Comparison of ENCODE assay signal across 16 cellular contexts in the genomic region with DNA sequence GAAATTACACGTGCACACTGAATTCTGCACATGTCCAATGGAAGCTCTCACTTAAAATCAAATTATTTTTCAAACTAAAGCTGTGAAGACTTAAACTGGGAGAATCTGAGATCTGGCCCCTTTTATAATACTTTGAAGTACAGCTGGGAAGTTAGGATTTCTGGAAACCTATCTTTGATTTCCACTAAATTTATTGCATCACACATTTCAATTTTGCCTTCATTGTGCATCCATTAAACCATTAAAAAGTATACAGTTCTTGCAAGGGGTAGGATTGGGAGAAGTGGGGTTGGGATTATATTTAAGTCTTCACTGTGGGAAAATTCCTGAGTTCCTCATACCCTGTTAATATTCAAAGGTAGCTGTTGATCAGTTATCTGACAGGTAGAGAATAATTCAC.
A peak's percentile ranks its signal among the peaks of the same experiment; 100 is the strongest.
DNase-seq lines count a peak whose midpoint lies in the region; ATAC-seq, FAIRE-seq and TF ChIP-seq lines count a peak whose summit lies in the region.
"Had no signal": no experiment of that assay in that cellular context is flagged by ENCODE, and none has a peak within 500 bp of the region (broad histone marks: within the 10 kb centered on the region; RNA-seq: fewer than 3 reads in every experiment).

No MANE protein-coding gene starts in this region.

- peak overlapping the region; percentile 75 for H3K27ac Mint-ChIP-seq in MCF 10A (ENCODE audit: low read depth, unreplicated experiment)
- H3K27ac Mint-ChIP-seq: CD4-positive, CD25-positive, alpha-beta regulatory T cell had no signal

- BruUV-seq in MCF 10A (replicated peaks; lab: Mats Ljungman, UMichigan) (no TSS peak), mammary epithelial cell (replicated peaks; lab: Mats Ljungman, UMichigan) (no TSS peak), K562 (replicated peaks; lab: Mats Ljungman, UMichigan) (no TSS peak)

- intact Hi-C loops in MCF 10A (cut with micrococcal nuclease) (no loop called here), mammary epithelial cell (cut with micrococcal nuclease) (loop anchor here (10.0 kb wide), 1 partner anchor 115 kb away; no protein-coding TSS in a partner anchor), K562 (cut with micrococcal nuclease) (no loop called here), spleen (cut with DNase I; ENCODE audit: low total_unique reads) (no loop called here)

- WGBS in mammary epithelial cell (ENCODE audit: low coverage, missing lambda C conversion rate) = 100% methylated on average over 1 of the region's 1 CpG
- WGBS in K562 (ENCODE audit: insufficient coverage, low coverage, missing lambda C conversion rate) = 23% methylated on average over 1 of the region's 1 CpG
- 53 to 77% (median 67%) methylated on average over 1 of the region's 1 CpG for WGBS in spleen, 5 donors

- POLR2A ChIA-PET in MCF 10A (lab: Yijun Ruan, JAX) = interaction anchor here (0.5 to 0.9 kb wide), 2 partner anchors 12 to 149 kb away, joined by 3 to 4 read pairs; no protein-coding TSS in a partner anchor
- POLR2A ChIA-PET in K562 (lab: Yijun Ruan, JAX) = interaction anchor here (0.5 to 0.8 kb wide), 2 partner anchors 25 to 870 kb away, joined by 3 to 4 read pairs; no protein-coding TSS in a partner anchor

- no peak for ATAC-seq in K562
- ATAC-seq in HG03439 (IDR thresholded peaks at IDR 0.05; ENCODE audit: unreplicated experiment) = no peak

- H3K4me3 Mint-ChIP-seq in MCF 10A (ENCODE audit: unreplicated experiment) = no peak overlapping the region
- H3K4me3 Mint-ChIP-seq: CD4-positive, CD25-positive, alpha-beta regulatory T cell had no signal

- DNase-seq in MCF 10A (ENCODE audit: unreplicated experiment) (no peak), mammary epithelial cell (no peak), K562 (ENCODE audit: extremely low read depth in 1 of 4, low spot score in 3 of 4) (no peak), spleen (no peak), NCI-H146 (lab: John Stamatoyannopoulos, UW) (no peak), AG20443 (ENCODE audit: low spot score) (no peak)
- DNase-seq: AML-193; CD4-positive, CD25-positive, alpha-beta regulatory T cell; DMS 273 treated with DMSO at 0.1 percent for 48 hours had no signal

- H4K20me1 ChIP-seq in mammary epithelial cell (ENCODE audit: insufficient read depth, low read length) (no peaks in the 10 kb centered on the region), OCI-LY3 (ENCODE audit: insufficient read depth, low read length) (peaks cover 5% of the 10 kb centered on the region; the same call in 1 of the 2 replicates), K562 (replicated peaks; ENCODE audit: control insufficient read depth, insufficient read depth, low read length) (no peaks in the 10 kb centered on the region)
- H4K20me1 ChIP-seq: BLaER1 treated with 17β-estradiol and CSF1 and Interleukin-3, amounts not matched to agents 10 nM and 100 nM had no signal

- no peaks in the 10 kb centered on the region for H3K27me3 Mint-ChIP-seq in MCF 10A (ENCODE audit: insufficient read depth, unreplicated experiment)
- H3K27me3 Mint-ChIP-seq: CD4-positive, CD25-positive, alpha-beta regulatory T cell had no signal

- H3K27ac ChIP-seq in mammary epithelial cell (ENCODE audit: insufficient read depth, low read depth, low read length) (no peak overlapping the region), OCI-LY3 (ENCODE audit: low read length) (peak overlapping the region; percentile 62), K562 (ENCODE audit: extremely low read depth, low read depth, low read length) (peak overlapping the region; percentile 68; the same call in 2 of the 3 replicates), spleen (peak overlapping the region in 6 of 8 donors; percentile 1 to 83 (median 74))
- H3K27ac ChIP-seq: 22Rv1 had no signal

- H3K79me2 ChIP-seq in mammary epithelial cell (ENCODE audit: insufficient read depth, low read length) = no peaks in the 10 kb centered on the region
- no peaks in the 10 kb centered on the region for H3K79me2 ChIP-seq in OCI-LY3 (ENCODE audit: low read length)
- no peaks in the 10 kb centered on the region for H3K79me2 ChIP-seq in K562 (ENCODE audit: control insufficient read depth, insufficient read depth, low read length)

- H3K4me1 Mint-ChIP-seq in MCF 10A (ENCODE audit: insufficient read depth, unreplicated experiment) = peaks cover 36% of the 10 kb centered on the region
- H3K4me1 Mint-ChIP-seq: CD4-positive, CD25-positive, alpha-beta regulatory T cell had no signal

- H3K36me3 ChIP-seq in mammary epithelial cell (ENCODE audit: insufficient read depth, low read length) (no peaks in the 10 kb centered on the region), OCI-LY3 (replicated peaks; ENCODE audit: low read depth, low read length) (no peaks in the 10 kb centered on the region), K562 (ENCODE audit: control insufficient read depth, insufficient read depth, low read length) (no peaks in the 10 kb centered on the region), spleen (no peaks in the 10 kb centered on the region)
- H3K36me3 ChIP-seq: BLaER1 treated with 17β-estradiol and CSF1 and Interleukin-3, amounts not matched to agents 10 nM and 100 nM; HAP-1 had no signal

- no peak for TF ChIP-seq RAD21 in K562 (CRISPR knock-in tag; conservative IDR thresholded peaks at IDR 0.05 in 1 of 2, IDR thresholded peaks at IDR 0.05 in 1 of 2)

- FAIRE-seq in K562 (lab: Jason Lieb, UNC) = no peak
- FAIRE-seq: GM12892, H1 had no signal

- H3K9ac ChIP-seq in mammary epithelial cell (ENCODE audit: insufficient read depth, low read length) = no peak overlapping the region
- peak overlapping the region; percentile 6; the same call in 1 of the 2 replicates for H3K9ac ChIP-seq in OCI-LY3 (ENCODE audit: low read length)
- peak overlapping the region in 1 of 2 experiments; percentile 38; a peak in 2 of 4 replicates for H3K9ac ChIP-seq in K562 (ENCODE audit: insufficient read depth in 1 of 2, low read depth in 2 of 2, low read length in 2 of 2)

- no peak overlapping the region for H3K4me2 ChIP-seq in mammary epithelial cell (ENCODE audit: insufficient read depth, low read depth, low read length)
- peak overlapping the region; percentile 78 for H3K4me2 ChIP-seq in OCI-LY3 (ENCODE audit: low read length)
- H3K4me2 ChIP-seq in K562 (ENCODE audit: insufficient read depth, low read length) = no peak overlapping the region

- no peaks in the 10 kb centered on the region for H3K36me3 Mint-ChIP-seq in MCF 10A (ENCODE audit: insufficient read depth, unreplicated experiment)
- H3K36me3 Mint-ChIP-seq: CD4-positive, CD25-positive, alpha-beta regulatory T cell had no signal

- H3K9me1 ChIP-seq in K562 (ENCODE audit: control insufficient read depth, insufficient read depth, low read length) = no peaks in the 10 kb centered on the region

- CTCF ChIA-PET in MCF 10A (lab: Yijun Ruan, JAX) = interaction anchor here (1.0 kb wide), 1 partner anchor 93 kb away, joined by 3 read pairs; no protein-coding TSS in a partner anchor
- CTCF ChIA-PET in mammary epithelial cell (lab: Charles Lee; ENCODE audit: low non-redundant PET) = no interaction called here
- CTCF ChIA-PET in K562 (lab: Yijun Ruan, JAX; ENCODE audit: low intra/inter-chr PET ratio) = interaction anchor here (0.6 kb wide), 1 partner anchor 48 kb away, joined by 3 read pairs; no protein-coding TSS in a partner anchor

- no peak overlapping the region for H2AFZ ChIP-seq in mammary epithelial cell (ENCODE audit: low read depth, low read length)
- no peak overlapping the region for H2AFZ ChIP-seq in OCI-LY3 (ENCODE audit: low read depth, low read length)
- H2AFZ ChIP-seq in K562 (ENCODE audit: low read depth, low read length) = peak overlapping the region; percentile 98

- H3K27me3 ChIP-seq in mammary epithelial cell (ENCODE audit: insufficient read depth, low read length) (no peaks in the 10 kb centered on the region), OCI-LY3 (ENCODE audit: low read depth, low read length) (peaks cover 23% of the 10 kb centered on the region), K562 (ENCODE audit: control insufficient read depth in 2 of 2, insufficient read depth in 2 of 2, low read length in 2 of 2) (no peaks in the 10 kb centered on the region), spleen (replicated peaks in 1 of 7) (no peaks in the 10 kb centered on the region)
- H3K27me3 ChIP-seq: BLaER1 treated with 17β-estradiol and CSF1 and Interleukin-3, amounts not matched to agents 10 nM and 100 nM had no signal

- TF ChIP-seq EP300 in K562 (IDR thresholded peaks at IDR 0.05; ENCODE audit: low read length) = no peak

- H3K4me1 ChIP-seq in mammary epithelial cell (ENCODE audit: insufficient read depth, low read length) (peaks cover 23% of the 10 kb centered on the region), OCI-LY3 (ENCODE audit: low read length) (peaks cover 72% of the 10 kb centered on the region), K562 (replicated peaks in 1 of 2; ENCODE audit: control insufficient read depth in 2 of 2, insufficient read depth in 2 of 2, low read length in 2 of 2) (peaks cover 22 to 61% of the 10 kb centered on the region in 2 experiments), spleen (peaks cover 10 to 58% (median 44%) of the 10 kb centered on the region in 6 donors)
- H3K4me1 ChIP-seq: HAP-1 had no signal

- in situ Hi-C loops in mammary epithelial cell (cut with MboI; ENCODE audit: low sequenced_read_pairs in 2 of 2) = no loop called here
- in situ Hi-C loops in K562 (cut with MboI) = loop anchor here (5.0 kb wide), 1 partner anchor 77 kb away; no protein-coding TSS in a partner anchor

- TF ChIP-seq CTCF in MCF 10A (IDR thresholded peaks at IDR 0.05; ENCODE audit: unreplicated experiment) = no peak
- no peak for TF ChIP-seq CTCF in mammary epithelial cell (conservative IDR thresholded peaks at IDR 0.05 in 1 of 2, IDR thresholded peaks at IDR 0.05 in 1 of 2; ENCODE audit: extremely low read depth in 1 of 2, insufficient read depth in 1 of 2, low read depth in 1 of 2, low read length in 2 of 2)
- TF ChIP-seq CTCF in OCI-LY3 (IDR thresholded peaks at IDR 0.05; ENCODE audit: low read depth, low read length) = no peak
- no peak for TF ChIP-seq CTCF in K562 (IDR thresholded peaks at IDR 0.05 in 2 of 3, conservative IDR thresholded peaks at IDR 0.05 in 1 of 3; ENCODE audit: insufficient read depth in 2 of 3, low read depth in 1 of 3, low read length in 3 of 3)
- no peak for TF ChIP-seq CTCF in spleen (IDR thresholded peaks at IDR 0.05 in 8 of 11, conservative IDR thresholded peaks at IDR 0.05 in 3 of 11)

- no peaks in the 10 kb centered on the region for H3K9me3 ChIP-seq in mammary epithelial cell (replicated peaks; ENCODE audit: insufficient read depth, low read length)
- H3K9me3 ChIP-seq in OCI-LY3 (ENCODE audit: insufficient read depth, low read length) = no peaks in the 10 kb centered on the region
- H3K9me3 ChIP-seq in K562 (replicated peaks; ENCODE audit: control insufficient read depth, insufficient read depth, low read depth, low read length) = no peaks in the 10 kb centered on the region
- no peaks in the 10 kb centered on the region for H3K9me3 ChIP-seq in spleen
- H3K9me3 ChIP-seq: BLaER1 treated with 17β-estradiol and CSF1 and Interleukin-3, amounts not matched to agents 10 nM and 100 nM; HAP-1 had no signal

- TF ChIP-seq POLR2A in K562 (conservative IDR thresholded peaks at IDR 0.05) (no peak), spleen (IDR thresholded peaks at IDR 0.05) (no peak)

- no peaks in the 10 kb centered on the region for H3K9me3 Mint-ChIP-seq in MCF 10A (ENCODE audit: unreplicated experiment)

- H3K4me3 ChIP-seq in mammary epithelial cell (replicated peaks in 1 of 3; ENCODE audit: insufficient read depth in 1 of 3, low read depth in 2 of 3, low read length in 3 of 3) (no peak overlapping the region), OCI-LY3 (ENCODE audit: low read length) (peak overlapping the region; percentile 25), K562 (no peak overlapping the region), spleen (no peak overlapping the region)
- H3K4me3 ChIP-seq: BLaER1 treated with 17β-estradiol and CSF1 and Interleukin-3, amounts not matched to agents 10 nM and 100 nM; HAP-1 had no signal

- dilution Hi-C loops in mammary epithelial cell (cut with HindIII; ENCODE audit: low sequenced_read_pairs) = no loop called here
